1 cellular context compared by ENCODE assay signal in the genomic region with DNA sequence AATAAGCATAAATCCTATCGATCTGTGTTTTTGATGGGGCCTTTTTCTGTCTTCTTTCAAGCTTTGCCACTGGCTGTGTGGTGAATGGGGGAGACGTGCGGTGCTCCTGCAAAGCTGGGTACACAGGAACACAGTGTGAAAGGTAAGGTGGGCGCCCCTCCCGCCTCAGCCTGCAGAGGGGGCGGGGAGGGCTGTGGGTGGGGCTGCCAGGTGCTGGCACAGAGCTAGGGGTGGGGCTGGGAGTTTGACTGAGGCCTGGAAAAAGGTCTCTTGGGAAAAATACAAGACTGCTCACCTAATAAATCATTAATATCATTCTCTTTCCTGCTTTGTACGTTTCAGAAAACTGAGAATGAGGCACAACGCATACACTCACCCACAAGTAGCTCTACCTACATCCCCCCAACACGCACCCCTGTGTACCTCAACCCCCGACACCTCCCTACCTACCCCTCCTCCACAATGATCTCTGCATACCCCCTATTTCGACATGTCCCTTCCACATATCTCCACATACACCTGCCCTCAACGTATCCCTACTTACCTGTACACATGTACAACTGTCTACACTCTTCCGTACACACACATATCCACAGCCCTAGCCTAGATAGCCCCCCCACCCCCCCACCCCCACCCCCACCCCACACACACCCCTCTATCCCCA.
TF ChIP-seq lines count a peak whose summit lies in the region.

No MANE protein-coding gene starts in this region.

TF ChIP-seq in GM23338, 12 proteins besides CTCF, POLR2A, EP300 and RAD21 (continued from another document):
- TF ChIP-seq, protein P1, sequence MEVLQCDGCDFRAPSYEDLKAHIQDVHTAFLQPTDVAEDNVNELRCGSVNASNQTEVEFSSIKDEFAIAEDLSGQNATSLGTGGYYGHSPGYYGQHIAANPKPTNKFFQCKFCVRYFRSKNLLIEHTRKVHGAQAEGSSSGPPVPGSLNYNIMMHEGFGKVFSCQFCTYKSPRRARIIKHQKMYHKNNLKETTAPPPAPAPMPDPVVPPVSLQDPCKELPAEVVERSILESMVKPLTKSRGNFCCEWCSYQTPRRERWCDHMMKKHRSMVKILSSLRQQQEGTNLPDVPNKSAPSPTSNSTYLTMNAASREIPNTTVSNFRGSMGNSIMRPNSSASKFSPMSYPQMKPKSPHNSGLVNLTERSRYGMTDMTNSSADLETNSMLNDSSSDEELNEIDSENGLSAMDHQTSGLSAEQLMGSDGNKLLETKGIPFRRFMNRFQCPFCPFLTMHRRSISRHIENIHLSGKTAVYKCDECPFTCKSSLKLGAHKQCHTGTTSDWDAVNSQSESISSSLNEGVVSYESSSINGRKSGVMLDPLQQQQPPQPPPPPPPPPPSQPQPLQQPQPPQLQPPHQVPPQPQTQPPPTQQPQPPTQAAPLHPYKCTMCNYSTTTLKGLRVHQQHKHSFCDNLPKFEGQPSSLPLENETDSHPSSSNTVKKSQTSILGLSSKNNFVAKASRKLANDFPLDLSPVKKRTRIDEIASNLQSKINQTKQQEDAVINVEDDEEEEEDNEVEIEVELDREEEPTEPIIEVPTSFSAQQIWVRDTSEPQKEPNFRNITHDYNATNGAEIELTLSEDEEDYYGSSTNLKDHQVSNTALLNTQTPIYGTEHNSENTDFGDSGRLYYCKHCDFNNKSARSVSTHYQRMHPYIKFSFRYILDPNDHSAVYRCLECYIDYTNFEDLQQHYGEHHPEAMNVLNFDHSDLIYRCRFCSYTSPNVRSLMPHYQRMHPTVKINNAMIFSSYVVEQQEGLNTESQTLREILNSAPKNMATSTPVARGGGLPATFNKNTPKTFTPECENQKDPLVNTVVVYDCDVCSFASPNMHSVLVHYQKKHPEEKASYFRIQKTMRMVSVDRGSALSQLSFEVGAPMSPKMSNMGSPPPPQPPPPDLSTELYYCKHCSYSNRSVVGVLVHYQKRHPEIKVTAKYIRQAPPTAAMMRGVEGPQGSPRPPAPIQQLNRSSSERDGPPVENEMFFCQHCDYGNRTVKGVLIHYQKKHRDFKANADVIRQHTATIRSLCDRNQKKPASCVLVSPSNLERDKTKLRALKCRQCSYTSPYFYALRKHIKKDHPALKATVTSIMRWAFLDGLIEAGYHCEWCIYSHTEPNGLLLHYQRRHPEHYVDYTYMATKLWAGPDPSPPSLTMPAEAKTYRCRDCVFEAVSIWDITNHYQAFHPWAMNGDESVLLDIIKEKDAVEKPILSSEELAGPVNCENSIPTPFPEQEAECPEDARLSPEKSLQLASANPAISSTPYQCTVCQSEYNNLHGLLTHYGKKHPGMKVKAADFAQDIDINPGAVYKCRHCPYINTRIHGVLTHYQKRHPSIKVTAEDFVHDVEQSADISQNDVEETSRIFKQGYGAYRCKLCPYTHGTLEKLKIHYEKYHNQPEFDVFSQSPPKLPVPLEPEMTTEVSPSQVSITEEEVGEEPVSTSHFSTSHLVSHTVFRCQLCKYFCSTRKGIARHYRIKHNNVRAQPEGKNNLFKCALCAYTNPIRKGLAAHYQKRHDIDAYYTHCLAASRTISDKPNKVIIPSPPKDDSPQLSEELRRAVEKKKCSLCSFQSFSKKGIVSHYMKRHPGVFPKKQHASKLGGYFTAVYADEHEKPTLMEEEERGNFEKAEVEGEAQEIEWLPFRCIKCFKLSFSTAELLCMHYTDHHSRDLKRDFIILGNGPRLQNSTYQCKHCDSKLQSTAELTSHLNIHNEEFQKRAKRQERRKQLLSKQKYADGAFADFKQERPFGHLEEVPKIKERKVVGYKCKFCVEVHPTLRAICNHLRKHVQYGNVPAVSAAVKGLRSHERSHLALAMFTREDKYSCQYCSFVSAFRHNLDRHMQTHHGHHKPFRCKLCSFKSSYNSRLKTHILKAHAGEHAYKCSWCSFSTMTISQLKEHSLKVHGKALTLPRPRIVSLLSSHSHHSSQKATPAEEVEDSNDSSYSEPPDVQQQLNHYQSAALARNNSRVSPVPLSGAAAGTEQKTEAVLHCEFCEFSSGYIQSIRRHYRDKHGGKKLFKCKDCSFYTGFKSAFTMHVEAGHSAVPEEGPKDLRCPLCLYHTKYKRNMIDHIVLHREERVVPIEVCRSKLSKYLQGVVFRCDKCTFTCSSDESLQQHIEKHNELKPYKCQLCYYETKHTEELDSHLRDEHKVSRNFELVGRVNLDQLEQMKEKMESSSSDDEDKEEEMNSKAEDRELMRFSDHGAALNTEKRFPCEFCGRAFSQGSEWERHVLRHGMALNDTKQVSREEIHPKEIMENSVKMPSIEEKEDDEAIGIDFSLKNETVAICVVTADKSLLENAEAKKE (CRISPR knock-in tag; IDR thresholded peaks at IDR 0.05) = no peak
- TF ChIP-seq, protein P2, sequence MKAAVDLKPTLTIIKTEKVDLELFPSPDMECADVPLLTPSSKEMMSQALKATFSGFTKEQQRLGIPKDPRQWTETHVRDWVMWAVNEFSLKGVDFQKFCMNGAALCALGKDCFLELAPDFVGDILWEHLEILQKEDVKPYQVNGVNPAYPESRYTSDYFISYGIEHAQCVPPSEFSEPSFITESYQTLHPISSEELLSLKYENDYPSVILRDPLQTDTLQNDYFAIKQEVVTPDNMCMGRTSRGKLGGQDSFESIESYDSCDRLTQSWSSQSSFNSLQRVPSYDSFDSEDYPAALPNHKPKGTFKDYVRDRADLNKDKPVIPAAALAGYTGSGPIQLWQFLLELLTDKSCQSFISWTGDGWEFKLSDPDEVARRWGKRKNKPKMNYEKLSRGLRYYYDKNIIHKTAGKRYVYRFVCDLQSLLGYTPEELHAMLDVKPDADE (IDR thresholded peaks at IDR 0.05) = no peak
- TF ChIP-seq REST (IDR thresholded peaks at IDR 0.05; ENCODE audit: unreplicated experiment) (no peak), NANOG (IDR thresholded peaks at IDR 0.05; ENCODE audit: borderline replicate concordance) (no peak)
